ENCODE assay signal across 8 cellular contexts in the genomic region with DNA sequence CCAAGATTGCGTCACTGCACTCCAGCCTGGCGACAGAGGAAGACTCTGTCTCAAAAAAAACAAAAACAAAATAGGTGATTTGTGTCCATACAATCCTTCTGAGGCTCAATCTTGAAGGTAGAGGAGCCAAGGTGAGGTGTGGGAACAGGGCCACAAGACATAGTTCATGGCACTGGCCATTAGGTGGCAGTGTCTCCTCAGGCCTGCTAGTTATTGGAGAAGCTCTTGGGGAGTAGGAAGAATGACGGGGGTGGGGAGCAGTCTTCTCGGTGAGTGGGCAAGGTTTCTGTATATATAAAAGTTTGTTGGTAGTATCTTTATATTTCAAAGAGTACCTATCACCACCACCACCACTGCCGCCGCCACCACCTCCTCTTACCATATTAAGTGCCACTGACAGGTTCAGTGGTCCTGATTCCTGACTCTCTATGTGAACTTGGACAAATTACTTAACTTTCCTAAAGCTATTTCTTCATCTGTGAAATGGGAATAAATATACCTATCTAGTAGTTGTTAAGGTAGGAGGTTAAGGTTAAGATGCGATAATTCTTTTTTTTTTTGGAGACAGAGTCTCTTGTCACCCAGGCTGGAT. TPM values are rescaled to one million over a fixed set of nuclear protein-coding genes. Genes with fewer than 3 reads are reported as not detected.
DNase-seq lines count a peak whose midpoint lies in the region; ATAC-seq, FAIRE-seq and TF ChIP-seq lines count a peak whose summit lies in the region.

No MANE protein-coding gene starts in this region.

- in situ Hi-C loops in astrocyte of the cerebellum (cut with HindIII; ENCODE audit: low sequenced_read_pairs) = no loop called here

- peak in 1 of 2 experiments; percentile 55 for DNase-seq in HL-60 (ENCODE audit: low read depth in 1 of 2, low spot score in 1 of 2)
- peak; percentile 31 for DNase-seq in T-helper 22 cell (ENCODE audit: low read depth)
- no peak for DNase-seq in astrocyte of the cerebellum (ENCODE audit: low read depth)
- DNase-seq in immature natural killer cell = peak; percentile 50 to 61 (median 60)
- peak; percentile 60 to 62 for DNase-seq in stimulated activated CD4-positive, alpha-beta T cell treated with anti-CD3 and anti-CD28 coated beads, Interleukin-2, amount 100 ng/mL, for 48 hours
- no peak for DNase-seq in retina

- H3K4me3 Mint-ChIP-seq in immature natural killer cell = peak overlapping the region in 2 of 5 donors; percentile 22 to 46

- H3K27ac ChIP-seq in HL-60 (replicated peaks) = no peak overlapping the region

- H3K4me3 ChIP-seq in HL-60 (replicated peaks; ENCODE audit: insufficient read depth, low read length) (no peak overlapping the region), astrocyte of the cerebellum (ENCODE audit: low read depth, low read length) (no peak overlapping the region)

- no peaks in the 10 kb centered on the region for H3K9me3 Mint-ChIP-seq in immature natural killer cell

- TF ChIP-seq CTCF in HL-60 (IDR thresholded peaks at IDR 0.05; ENCODE audit: insufficient read depth, low read length) (peak; percentile 71), astrocyte of the cerebellum (IDR thresholded peaks at IDR 0.05; ENCODE audit: low read depth, low read length, missing control alignments) (peak; percentile 79)

- H3K4me1 Mint-ChIP-seq in immature natural killer cell = peaks cover 67 to 78% of the 10 kb centered on the region in 2 donors

- peak; percentile 25 for FAIRE-seq in G401.6 (lab: Jason Lieb, UNC)

- peak; percentile 93 for ATAC-seq in GM21381 (IDR thresholded peaks at IDR 0.05; ENCODE audit: unreplicated experiment)

- no peaks in the 10 kb centered on the region for H3K27me3 ChIP-seq in HL-60 (ENCODE audit: insufficient read depth, poor library complexity, severe bottlenecking)

- no peaks in the 10 kb centered on the region for H3K36me3 Mint-ChIP-seq in immature natural killer cell

- H3K27ac Mint-ChIP-seq in immature natural killer cell = peak overlapping the region in 3 of 6 donors; percentile 12 to 39 (median 17)

- no peaks in the 10 kb centered on the region for H3K27me3 Mint-ChIP-seq in immature natural killer cell (ENCODE audit: low read depth in 3 of 3)

RNA-seq across cellular contexts. Expression of gene CCSER2, which starts 24.0 kb away (rescaled TPM):
- 100 to 1,000 TPM in 2 of 3 donors, 10 to 100 TPM in 1; 81.3 to 118 (median 103) TPM for polyA plus RNA-seq in immature natural killer cell

Comparison
In these comparisons a context has a peak if more than half of its experiments do, and no peak if none do; other contexts are left out.
1. DNase-seq: peak in T-helper 22 cell (single experiment), immature natural killer cell (3 of 3) and stimulated activated CD4-positive, alpha-beta T cell treated with anti-CD3 and anti-CD28 coated beads, Interleukin-2, amount 100 ng/mL, for 48 hours (2 of 2); none in astrocyte of the cerebellum (single experiment) and retina (single experiment).